In genomic region chr1:177505905-177506590, GRCh38 we compare ENCODE assay signal across 1 cellular context.
TF ChIP-seq lines count a peak whose summit lies in the region.

No MANE protein-coding gene starts in this region.

TF ChIP-seq in K562, 482 proteins besides CTCF, POLR2A, EP300 and RAD21 (continued from another document):
- TF ChIP-seq TSC22D4 (tag; IDR thresholded peaks at IDR 0.05) (no peak), KAT2B (IDR thresholded peaks at IDR 0.05; ENCODE audit: low read depth, low read length) (no peak), ZC3H4 (CRISPR knock-in tag; IDR thresholded peaks at IDR 0.05; ENCODE audit: borderline replicate concordance) (no peak)
